Comparison of ENCODE assay signal across 24 cellular contexts in genomic region chr7:69109879-69110278, GRCh38.
DNase-seq lines count a peak whose midpoint lies in the region; ATAC-seq, FAIRE-seq and TF ChIP-seq lines count a peak whose summit lies in the region.
"Had no signal": no experiment of that assay in that cellular context is flagged by ENCODE, and none has a peak within 500 bp of the region (broad histone marks: within the 10 kb centered on the region; RNA-seq: fewer than 3 reads in every experiment).

No MANE protein-coding gene starts in this region.

- H3K4me1 ChIP-seq in SK-N-SH (ENCODE audit: control insufficient read depth in 1 of 2, insufficient read depth in 2 of 2, low read depth in 1 of 2, low read length in 1 of 2) (no peaks in the 10 kb centered on the region; a peak in 1 of 4 replicates), H1 (replicated peaks in 1 of 4; ENCODE audit: control insufficient read depth in 3 of 4, insufficient read depth in 4 of 4, low read length in 3 of 4) (peaks cover 7 to 19% (median 9%) of the 10 kb centered on the region in 4 experiments; a peak in 6 of 7 replicates), mammary epithelial cell (ENCODE audit: insufficient read depth, low read length) (no peaks in the 10 kb centered on the region)
- H3K4me1 ChIP-seq: BE2C, BLaER1 had no signal

- peaks cover 5% of the 10 kb centered on the region for H3K9me3 Mint-ChIP-seq in activated naive CD8-positive, alpha-beta T cell treated with anti-CD3 and anti-CD28 coated beads for 36 hours

- no peak overlapping the region for H2AK5ac ChIP-seq in H1 (ENCODE audit: low read depth, low read length)

- in situ Hi-C loops in mammary epithelial cell (cut with MboI; ENCODE audit: low sequenced_read_pairs in 2 of 2), result no loop called here

- H4K8ac ChIP-seq in H1 (ENCODE audit: extremely low read depth, insufficient read depth, low read length), result no peak overlapping the region

- no TSS peak for BruUV-seq in mammary epithelial cell (replicated peaks; lab: Mats Ljungman, UMichigan)

- no peak overlapping the region for H3K4me3 Mint-ChIP-seq in activated naive CD8-positive, alpha-beta T cell treated with anti-CD3 and anti-CD28 coated beads for 36 hours
- H3K4me3 Mint-ChIP-seq: CD14-positive monocyte; CD4-positive, alpha-beta memory T cell; CD4-positive, CD25-positive, alpha-beta regulatory T cell; CD8-positive, alpha-beta memory T cell had no signal

- dilution Hi-C loops in mammary epithelial cell (cut with HindIII; ENCODE audit: low sequenced_read_pairs), result no loop called here

- no peak for ATAC-seq in SK-N-SH treated with all-trans-retinoic acid at 6 μM for 48 hours
- ATAC-seq: GM12878 had no signal

- no peak overlapping the region for H2BK20ac ChIP-seq in H1 (ENCODE audit: low read length)

- TF ChIP-seq EP300 in SK-N-SH (IDR thresholded peaks at IDR 0.05; ENCODE audit: borderline replicate concordance in 1 of 2, low read depth in 1 of 2, low read length in 1 of 2) (no peak), H1 (IDR thresholded peaks at IDR 0.05; ENCODE audit: borderline replicate concordance in 1 of 2, low read depth in 2 of 2, low read length in 2 of 2) (no peak)

- H3K23me2 ChIP-seq in H1 (ENCODE audit: low read depth, low read length), result no peaks in the 10 kb centered on the region

- H4K5ac ChIP-seq in H1 (ENCODE audit: insufficient read length, low read depth, low read length), result no peak overlapping the region

- H3K4me1 Mint-ChIP-seq in activated naive CD8-positive, alpha-beta T cell treated with anti-CD3 and anti-CD28 coated beads for 36 hours, result no peaks in the 10 kb centered on the region
- H3K4me1 Mint-ChIP-seq: CD14-positive monocyte; CD4-positive, alpha-beta memory T cell; CD4-positive, CD25-positive, alpha-beta regulatory T cell; CD8-positive, alpha-beta memory T cell had no signal

- TF ChIP-seq RAD21 in SK-N-SH (IDR thresholded peaks at IDR 0.05; ENCODE audit: low read length) (no peak), H1 (IDR thresholded peaks at IDR 0.05 in 1 of 2, conservative IDR thresholded peaks at IDR 0.05 in 1 of 2; ENCODE audit: low read depth in 2 of 2, low read length in 2 of 2) (no peak)

- H3K36me3 Mint-ChIP-seq in activated naive CD8-positive, alpha-beta T cell treated with anti-CD3 and anti-CD28 coated beads for 36 hours, result no peaks in the 10 kb centered on the region
- H3K36me3 Mint-ChIP-seq: CD14-positive monocyte; CD4-positive, alpha-beta memory T cell; CD4-positive, CD25-positive, alpha-beta regulatory T cell; CD8-positive, alpha-beta memory T cell had no signal

- H2BK120ac ChIP-seq in H1 (replicated peaks; ENCODE audit: low read depth, low read length), result no peak overlapping the region

- no peak overlapping the region for H3K4me2 ChIP-seq in SK-N-SH
- no peak overlapping the region for H3K4me2 ChIP-seq in H1 (ENCODE audit: insufficient read depth in 1 of 2, low read depth in 2 of 2, low read length in 2 of 2)
- H3K4me2 ChIP-seq in mammary epithelial cell (ENCODE audit: insufficient read depth, low read depth, low read length), result no peak overlapping the region
- H3K4me2 ChIP-seq: BLaER1 had no signal

- no peak for FAIRE-seq in H1 (lab: Jason Lieb, UNC)
- FAIRE-seq: A204.1, GM12878, GM12892, GM18507 had no signal

- H2AFZ ChIP-seq in SK-N-SH (ENCODE audit: low read depth) (no peak overlapping the region), H1 (ENCODE audit: low read length) (no peak overlapping the region), mammary epithelial cell (ENCODE audit: low read depth, low read length) (no peak overlapping the region)

- H3K27ac ChIP-seq in SK-N-SH (ENCODE audit: low read depth in 2 of 2, low read length in 1 of 2) (no peak overlapping the region), H1 (ENCODE audit: low read depth, low read length) (no peak overlapping the region), mammary epithelial cell (ENCODE audit: insufficient read depth, low read depth, low read length) (no peak overlapping the region)
- H3K27ac ChIP-seq: BLaER1 had no signal

- POLR2A ChIA-PET in SK-N-SH (lab: Yijun Ruan, JAX), result no interaction called here
- POLR2A ChIA-PET in H1 (lab: Charles Lee; ENCODE audit: partially characterized antibody), result no interaction called here

- TF ChIP-seq CTCF in SK-N-SH (IDR thresholded peaks at IDR 0.05) (no peak), H1 (IDR thresholded peaks at IDR 0.05; ENCODE audit: control extremely low read depth in 1 of 3, insufficient read depth in 1 of 3, low read depth in 1 of 3, low read length in 3 of 3) (no peak), mammary epithelial cell (conservative IDR thresholded peaks at IDR 0.05 in 1 of 2, IDR thresholded peaks at IDR 0.05 in 1 of 2; ENCODE audit: extremely low read depth in 1 of 2, insufficient read depth in 1 of 2, low read depth in 1 of 2, low read length in 2 of 2) (no peak)

- H2BK12ac ChIP-seq in H1 (ENCODE audit: low read depth, low read length), result no peak overlapping the region; the same call in 1 of the 2 replicates

- H3K4me3 ChIP-seq in SK-N-SH (ENCODE audit: low read depth in 2 of 2, low read length in 1 of 2), result no peak overlapping the region
- H3K4me3 ChIP-seq in H1 (ENCODE audit: extremely low read depth in 1 of 4, insufficient read depth in 2 of 4, low read depth in 3 of 4, low read length in 4 of 4), result no peak overlapping the region
- H3K4me3 ChIP-seq in mammary epithelial cell (replicated peaks in 1 of 3; ENCODE audit: insufficient read depth in 1 of 3, low read depth in 2 of 3, low read length in 3 of 3), result no peak overlapping the region
- H3K4me3 ChIP-seq: BLaER1, GM12878 had no signal

- H3K27me3 Mint-ChIP-seq in activated naive CD8-positive, alpha-beta T cell treated with anti-CD3 and anti-CD28 coated beads for 36 hours, result no peaks in the 10 kb centered on the region
- H3K27me3 Mint-ChIP-seq: CD4-positive, alpha-beta memory T cell; CD4-positive, CD25-positive, alpha-beta regulatory T cell had no signal

- DNase-seq in SK-N-SH, result no peak
- DNase-seq in H1 (ENCODE audit: low read depth in 1 of 2, low spot score in 2 of 2), result no peak
- no peak for DNase-seq in mammary epithelial cell
- no peak for DNase-seq in activated naive CD8-positive, alpha-beta T cell treated with anti-CD3 and anti-CD28 coated beads for 36 hours
- DNase-seq: 8988T; ACHN; BE2C; CD4-positive, alpha-beta memory T cell; CD4-positive, CD25-positive, alpha-beta regulatory T cell; CD8-positive, alpha-beta memory T cell; COR-L47; DMS153; DMS53; DMS79; DND-41; EL; GDM1 had no signal

- H2BK5ac ChIP-seq in H1 (ENCODE audit: low read depth, low read length), result no peak overlapping the region

- H3K9ac ChIP-seq in SK-N-SH (no peak overlapping the region), H1 (replicated peaks in 1 of 4; ENCODE audit: extremely low read depth in 1 of 4, low read depth in 3 of 4, low read length in 3 of 4) (no peak overlapping the region), mammary epithelial cell (ENCODE audit: insufficient read depth, low read length) (no peak overlapping the region)
- H3K9ac ChIP-seq: BLaER1 had no signal

- no peaks in the 10 kb centered on the region for H3K79me1 ChIP-seq in H1 (ENCODE audit: low read depth, low read length)

- intact Hi-C loops in mammary epithelial cell (cut with micrococcal nuclease), result no loop called here

- CTCF ChIA-PET in SK-N-SH (lab: Yijun Ruan, JAX), result no interaction called here
- CTCF ChIA-PET in H1 (lab: Charles Lee; ENCODE audit: partially characterized antibody), result interaction anchor here (1.1 kb wide), 1 partner anchor 11 kb away, joined by 3 read pairs; no protein-coding TSS in a partner anchor
- CTCF ChIA-PET in mammary epithelial cell (lab: Charles Lee; ENCODE audit: low non-redundant PET), result no interaction called here

- H3K9me2 ChIP-seq in SK-N-SH, result no peaks in the 10 kb centered on the region

- H3K56ac ChIP-seq in H1 (replicated peaks; ENCODE audit: insufficient read length, low read depth, low read length), result no peak overlapping the region

- H4K91ac ChIP-seq in H1 (replicated peaks; ENCODE audit: insufficient read length, low read length), result no peak overlapping the region

- no peak overlapping the region for H3K14ac ChIP-seq in H1 (ENCODE audit: insufficient read length)

- H3F3A ChIP-seq in SK-N-SH (replicated peaks; ENCODE audit: insufficient read depth), result no peaks in the 10 kb centered on the region

- no peaks in the 10 kb centered on the region for H3K36me3 ChIP-seq in SK-N-SH (replicated peaks in 1 of 2; ENCODE audit: control insufficient read depth in 1 of 2, insufficient read depth in 2 of 2, low read length in 1 of 2)
- H3K36me3 ChIP-seq in H1 (ENCODE audit: control insufficient read depth in 2 of 4, insufficient read depth in 4 of 4, low read length in 3 of 4), result no peaks in the 10 kb centered on the region
- H3K36me3 ChIP-seq in mammary epithelial cell (ENCODE audit: insufficient read depth, low read length), result no peaks in the 10 kb centered on the region
- H3K36me3 ChIP-seq: BE2C, BLaER1 had no signal

- H3K23ac ChIP-seq in H1 (ENCODE audit: insufficient read length), result no peak overlapping the region

- TF ChIP-seq POLR2A in H1 (IDR thresholded peaks at IDR 0.05; ENCODE audit: control extremely low read depth in 1 of 2, low read depth in 2 of 2, low read length in 2 of 2), result no peak

- H3K79me2 ChIP-seq in SK-N-SH (ENCODE audit: insufficient read depth), result no peaks in the 10 kb centered on the region
- H3K79me2 ChIP-seq in H1 (ENCODE audit: control insufficient read depth in 1 of 2, insufficient read depth in 2 of 2, low read length in 2 of 2), result no peaks in the 10 kb centered on the region
- H3K79me2 ChIP-seq in mammary epithelial cell (ENCODE audit: insufficient read depth, low read length), result no peaks in the 10 kb centered on the region

- no peak overlapping the region for H3K27ac Mint-ChIP-seq in activated naive CD8-positive, alpha-beta T cell treated with anti-CD3 and anti-CD28 coated beads for 36 hours
- H3K27ac Mint-ChIP-seq: CD4-positive, alpha-beta memory T cell; CD4-positive, CD25-positive, alpha-beta regulatory T cell; CD8-positive, alpha-beta memory T cell had no signal

- 50% methylated on average over 7 of the region's 7 CpGs for WGBS in SK-N-SH (ENCODE audit: low lambda C conversion rate)
- WGBS in H1 (ENCODE audit: extremely low coverage in 1 of 2, insufficient coverage in 1 of 2, insufficient read length in 1 of 2, insufficient replicate concordance in 2 of 2, low coverage in 1 of 2, low lambda C conversion rate in 2 of 2, missing lambda C conversion rate in 1 of 2), 2 experiments, result 86% methylated on average over 7 of the region's 7 CpGs; no CpG with 5 or more reads in 1 of the 2 experiments
- WGBS in mammary epithelial cell (ENCODE audit: low coverage, missing lambda C conversion rate), result 56% methylated on average over 7 of the region's 7 CpGs

- no peaks in the 10 kb centered on the region for H3K9me3 ChIP-seq in SK-N-SH
- H3K9me3 ChIP-seq in H1 (ENCODE audit: insufficient read depth in 2 of 2, low read depth in 1 of 2, low read length in 1 of 2), result no peaks in the 10 kb centered on the region
- H3K9me3 ChIP-seq in mammary epithelial cell (replicated peaks; ENCODE audit: insufficient read depth, low read length), result peaks cover 37% of the 10 kb centered on the region
- H3K9me3 ChIP-seq: BE2C had no signal

- H3K27me3 ChIP-seq in SK-N-SH (ENCODE audit: insufficient read depth) (no peaks in the 10 kb centered on the region), H1 (replicated peaks in 1 of 4; ENCODE audit: control insufficient read depth in 3 of 4, extremely low read depth in 1 of 4, insufficient read depth in 3 of 4, low read length in 3 of 4) (no peaks in the 10 kb centered on the region), mammary epithelial cell (ENCODE audit: insufficient read depth, low read length) (no peaks in the 10 kb centered on the region)
- H3K27me3 ChIP-seq: BE2C, BLaER1 had no signal

- H3K18ac ChIP-seq in H1 (ENCODE audit: extremely low read depth, low read length), result no peak overlapping the region

- 0 out of 2 replicates have a peak overlapping the region, but pooled peaks have one; percentile 9 for H2BK15ac ChIP-seq in H1 (ENCODE audit: low read length)

- no peak overlapping the region for H3K4ac ChIP-seq in H1 (replicated peaks; ENCODE audit: insufficient read length, low read depth, low read length)

- H4K20me1 ChIP-seq in SK-N-SH (ENCODE audit: insufficient read depth) (no peaks in the 10 kb centered on the region), H1 (replicated peaks in 1 of 2; ENCODE audit: control insufficient read depth in 1 of 2, insufficient read depth in 2 of 2, low read length in 2 of 2) (no peaks in the 10 kb centered on the region), mammary epithelial cell (ENCODE audit: insufficient read depth, low read length) (no peaks in the 10 kb centered on the region)
- H4K20me1 ChIP-seq: BLaER1 had no signal
